In genomic region chr3:14432996-14433572, GRCh38 we compare ENCODE assay signal across 9 cellular contexts. TPM values are rescaled to one million over a fixed set of nuclear protein-coding genes. Genes with fewer than 3 reads are reported as not detected.
DNase-seq lines count a peak whose midpoint lies in the region; ATAC-seq and TF ChIP-seq lines count a peak whose summit lies in the region.
"Had no signal": no experiment of that assay in that cellular context is flagged by ENCODE, and none has a peak within 500 bp of the region (broad histone marks: within the 10 kb centered on the region; RNA-seq: fewer than 3 reads in every experiment).

No MANE protein-coding gene starts in this region.

- DNase-seq in heart right ventricle: no peak
- DNase-seq in Right ventricle myocardium inferior (ENCODE audit: missing footprints): no peak
- DNase-seq in activated CD8-positive, alpha-beta T cell treated with anti-CD3 and anti-CD28 coated beads, Interleukin-2, amount 10 ng/mL, durations not matched to agents 7 days and 5 days: no peak
- DNase-seq in memory B cell (ENCODE audit: low spot score in 2 of 2): no peak
- DNase-seq in upper lobe of right lung: peak; percentile 62
- DNase-seq in dermis blood vessel endothelial cell: no peak
- DNase-seq in C1 segment of cervical spinal cord (lab: John Stamatoyannopoulos, UW): no peak
- DNase-seq: cerebellar nuclear complex had no signal

- H3K27me3 Mint-ChIP-seq in activated CD8-positive, alpha-beta T cell treated with anti-CD3 and anti-CD28 coated beads, Interleukin-2, amount 10 ng/mL, durations not matched to agents 7 days and 5 days (ENCODE audit: low read depth): no peaks in the 10 kb centered on the region
- H3K27me3 Mint-ChIP-seq in memory B cell: no peaks in the 10 kb centered on the region

- TF ChIP-seq CTCF in heart right ventricle (IDR thresholded peaks at IDR 0.05): no peak
- TF ChIP-seq CTCF in upper lobe of right lung (IDR thresholded peaks at IDR 0.05): no peak

- H3K4me3 ChIP-seq in heart right ventricle (peak overlapping the region in 1 of 10 donors; percentile 28), upper lobe of right lung (no peak overlapping the region)

- peaks cover 10% of the 10 kb centered on the region for H3K36me3 Mint-ChIP-seq in activated CD8-positive, alpha-beta T cell treated with anti-CD3 and anti-CD28 coated beads, Interleukin-2, amount 10 ng/mL, durations not matched to agents 7 days and 5 days (ENCODE audit: low read depth)
- H3K36me3 Mint-ChIP-seq in memory B cell: no peaks in the 10 kb centered on the region

- no peaks in the 10 kb centered on the region for H3K36me3 ChIP-seq in heart right ventricle
- H3K36me3 ChIP-seq in upper lobe of right lung: no peaks in the 10 kb centered on the region

- POLR2A ChIA-PET in activated CD8-positive, alpha-beta T cell treated with anti-CD3 and anti-CD28 coated beads, Interleukin-2, amount 10 ng/mL, durations not matched to agents 7 days and 5 days (lab: Charles Lee): interaction anchor here (0.5 to 5.1 kb wide), 6 partner anchors 8 to 453 kb away, joined by 3 to 45 read pairs (median 4); partner anchors contain the start of genes CCDC174, LSM3, SLC6A6 and XPC

- peaks cover 78% of the 10 kb centered on the region for H3K4me1 Mint-ChIP-seq in activated CD8-positive, alpha-beta T cell treated with anti-CD3 and anti-CD28 coated beads, Interleukin-2, amount 10 ng/mL, durations not matched to agents 7 days and 5 days (ENCODE audit: low read depth)
- peaks cover 59% of the 10 kb centered on the region for H3K4me1 Mint-ChIP-seq in memory B cell

- H3K4me1 ChIP-seq in heart right ventricle (peaks cover 22 to 100% (median 75%) of the 10 kb centered on the region in 9 donors), upper lobe of right lung (peaks cover 89% of the 10 kb centered on the region)

- H3K9me3 ChIP-seq in heart right ventricle: no peaks in the 10 kb centered on the region
- no peaks in the 10 kb centered on the region for H3K9me3 ChIP-seq in upper lobe of right lung

- intact Hi-C loops in heart right ventricle (cut with DNase I): no loop called here
- intact Hi-C loops in Right ventricle myocardium inferior (cut with DNase I): no loop called here
- intact Hi-C loops in upper lobe of right lung (cut with DNase I): no loop called here

- CTCF ChIA-PET in activated CD8-positive, alpha-beta T cell treated with anti-CD3 and anti-CD28 coated beads, Interleukin-2, amount 10 ng/mL, durations not matched to agents 7 days and 5 days (lab: Charles Lee): interaction anchor here (1.2 to 3.2 kb wide), 8 partner anchors 8 to 230 kb away, joined by 3 to 18 read pairs (median 4); partner anchors contain the start of gene SLC6A6

- H3K27ac Mint-ChIP-seq in activated CD8-positive, alpha-beta T cell treated with anti-CD3 and anti-CD28 coated beads, Interleukin-2, amount 10 ng/mL, durations not matched to agents 7 days and 5 days: peak overlapping the region; percentile 99
- peak overlapping the region; percentile 94 for H3K27ac Mint-ChIP-seq in memory B cell

- H3K4me3 Mint-ChIP-seq in activated CD8-positive, alpha-beta T cell treated with anti-CD3 and anti-CD28 coated beads, Interleukin-2, amount 10 ng/mL, durations not matched to agents 7 days and 5 days: peak overlapping the region; percentile 76
- H3K4me3 Mint-ChIP-seq in memory B cell: peak overlapping the region; percentile 52

- ATAC-seq in heart right ventricle (no peak), Right ventricle myocardium inferior (no peak), memory B cell (ENCODE audit: low read depth) (no peak), upper lobe of right lung (no peak)
- ATAC-seq in activated CD8-positive, alpha-beta T cell treated with anti-CD3 and anti-CD28 coated beads, Interleukin-2, amount 10 ng/mL, durations not matched to agents 7 days and 5 days: no peak
- no peak for ATAC-seq in activated CD4-positive, CD25-positive, alpha-beta regulatory T cell treated with anti-CD3 and anti-CD28 coated beads, Interleukin-2, amount 50 U/mL, for 24 hours

- H3K9me3 Mint-ChIP-seq in activated CD8-positive, alpha-beta T cell treated with anti-CD3 and anti-CD28 coated beads, Interleukin-2, amount 10 ng/mL, durations not matched to agents 7 days and 5 days (ENCODE audit: insufficient read depth): no peaks in the 10 kb centered on the region
- no peaks in the 10 kb centered on the region for H3K9me3 Mint-ChIP-seq in memory B cell

- H3K27ac ChIP-seq in heart right ventricle (peak overlapping the region in 9 of 10 donors; percentile 64 to 95 (median 72)), upper lobe of right lung (peak overlapping the region; percentile 89)

- H3K27me3 ChIP-seq in heart right ventricle (peaks cover 0 to 20% (median 0%) of the 10 kb centered on the region in 7 donors), upper lobe of right lung (no peaks in the 10 kb centered on the region)

- 87 to 90% methylated on average over 13 of the region's 13 CpGs for WGBS in heart right ventricle, 2 donors

RNA-seq across cellular contexts. Expression of gene SLC6A6, which starts 30.7 kb away (rescaled TPM):
- 10 to 100 TPM; 11.4 to 68.7 (median 44.0) TPM for total RNA-seq in heart right ventricle
- polyA plus RNA-seq in heart right ventricle: 10 to 100 TPM in 1 of 2 donors, 1 to 10 TPM in 1; 7.7 to 55.4 TPM
- total RNA-seq in Right ventricle myocardium inferior: 14.3 TPM
- total RNA-seq in activated CD8-positive, alpha-beta T cell treated with anti-CD3 and anti-CD28 coated beads, Interleukin-2, amount 10 ng/mL, durations not matched to agents 7 days and 5 days: 10 to 100 TPM; 36.8 to 37.9 TPM
- 54.3 TPM for total RNA-seq in upper lobe of right lung
- total RNA-seq in dermis blood vessel endothelial cell: 10.9 and 28.6 TPM in 2 replicates
